In genomic region chr9:114688892-114689291, GRCh38 we compare ENCODE assay signal across 23 cellular contexts. TPM values are rescaled to one million over a fixed set of nuclear protein-coding genes. Genes with fewer than 3 reads are reported as not detected.
DNase-seq lines count a peak whose midpoint lies in the region; ATAC-seq and TF ChIP-seq lines count a peak whose summit lies in the region.
"Had no signal": no experiment of that assay in that cellular context is flagged by ENCODE, and none has a peak within 500 bp of the region (broad histone marks: within the 10 kb centered on the region; RNA-seq: fewer than 3 reads in every experiment).

No MANE protein-coding gene starts in this region.

- no peak overlapping the region for H4K8ac ChIP-seq in IMR-90 (ENCODE audit: low read depth in 2 of 2, low read length in 2 of 2)

- H3K4me1 ChIP-seq in IMR-90 (ENCODE audit: control insufficient read depth, insufficient read depth, low read length): peaks cover 8% of the 10 kb centered on the region
- H3K4me1 ChIP-seq: BLaER1 had no signal

- TF ChIP-seq CTCF in IMR-90 (conservative IDR thresholded peaks at IDR 0.05; ENCODE audit: low read depth, low read length) (no peak), GM13976 (IDR thresholded peaks at IDR 0.05; ENCODE audit: borderline replicate concordance, control extremely low read depth, extremely low read depth, insufficient read depth, missing control alignments) (no peak)

- TF ChIP-seq RAD21 in IMR-90 (IDR thresholded peaks at IDR 0.05; ENCODE audit: low read length): no peak

- H3K9me3 Mint-ChIP-seq in activated CD8-positive, alpha-beta memory T cell treated with anti-CD3 and anti-CD28 coated beads, Interleukin-2, amount 10 ng/mL, durations not matched to agents 7 days and 5 days (ENCODE audit: low read depth): peaks cover 8% of the 10 kb centered on the region
- H3K9me3 Mint-ChIP-seq in activated CD4-positive, alpha-beta memory T cell treated with anti-CD3 and anti-CD28 coated beads for 36 hours: peaks cover 6% of the 10 kb centered on the region
- H3K9me3 Mint-ChIP-seq in activated naive CD8-positive, alpha-beta T cell treated with anti-CD3 and anti-CD28 coated beads for 36 hours: peaks cover 21% of the 10 kb centered on the region
- H3K9me3 Mint-ChIP-seq: GM23338 had no signal

- WGBS in IMR-90 (ENCODE audit: extremely low coverage in 2 of 2, insufficient read length in 1 of 2), 2 experiments: no CpG with 5 or more reads among the region's 2 CpGs

- H2AFZ ChIP-seq in IMR-90 (replicated peaks; ENCODE audit: low read length, poor library complexity): no peak overlapping the region
- H2AFZ ChIP-seq: GM23338 had no signal

- CTCF ChIA-PET in activated CD8-positive, alpha-beta memory T cell treated with anti-CD3 and anti-CD28 coated beads, Interleukin-2, amount 10 ng/mL, durations not matched to agents 7 days and 5 days (lab: Charles Lee): interaction anchor here (0.9 to 2.5 kb wide), 9 partner anchors 10 to 325 kb away, joined by 3 to 9 read pairs (median 5); no protein-coding TSS in a partner anchor
- CTCF ChIA-PET in IMR-90 (lab: Yijun Ruan, JAX): interaction anchor here (1.3 kb wide), 1 partner anchor 218 kb away, joined by 3 read pairs; no protein-coding TSS in a partner anchor
- CTCF ChIA-PET in activated CD4-positive, alpha-beta memory T cell treated with anti-CD3 and anti-CD28 coated beads for 36 hours (lab: Charles Lee): interaction anchor here (1.2 to 5.5 kb wide), 4 partner anchors 7 to 326 kb away, joined by 4 to 55 read pairs (median 20); partner anchors contain the start of gene TEX48

- H3K9ac ChIP-seq in IMR-90 (ENCODE audit: low read depth, low read length): no peak overlapping the region
- H3K9ac ChIP-seq: BLaER1 had no signal

- H2BK120ac ChIP-seq in IMR-90 (ENCODE audit: low read depth, low read length): no peak overlapping the region

- ATAC-seq in activated CD8-positive, alpha-beta memory T cell treated with anti-CD3 and anti-CD28 coated beads, Interleukin-2, amount 10 ng/mL, durations not matched to agents 7 days and 5 days: no peak
- ATAC-seq in IMR-90 (ENCODE audit: low read depth): no peak
- no peak for ATAC-seq in left ventricle myocardium superior
- ATAC-seq in HG03571 (IDR thresholded peaks at IDR 0.05; ENCODE audit: unreplicated experiment): no peak
- ATAC-seq: GM12878, GM23338 had no signal

- H2AK9ac ChIP-seq in IMR-90 (replicated peaks; ENCODE audit: low read depth, low read length, poor library complexity): no peak overlapping the region

- no peak overlapping the region for H3K4me3 ChIP-seq in IMR-90 (ENCODE audit: insufficient read depth, low read depth, low read length)
- H3K4me3 ChIP-seq: BLaER1, GM12878, GM23338 had no signal

- H3K18ac ChIP-seq in IMR-90 (ENCODE audit: low read depth, low read length): no peak overlapping the region

- H3K4me3 Mint-ChIP-seq in activated CD8-positive, alpha-beta memory T cell treated with anti-CD3 and anti-CD28 coated beads, Interleukin-2, amount 10 ng/mL, durations not matched to agents 7 days and 5 days: no peak overlapping the region
- no peak overlapping the region for H3K4me3 Mint-ChIP-seq in activated CD4-positive, alpha-beta memory T cell treated with anti-CD3 and anti-CD28 coated beads for 36 hours
- no peak overlapping the region for H3K4me3 Mint-ChIP-seq in activated naive CD8-positive, alpha-beta T cell treated with anti-CD3 and anti-CD28 coated beads for 36 hours
- H3K4me3 Mint-ChIP-seq: CD4-positive, alpha-beta memory T cell; GM23338 had no signal

- no peak for TF ChIP-seq POLR2A in IMR-90 (IDR thresholded peaks at IDR 0.05; ENCODE audit: low read depth, low read length)

- H3K27me3 ChIP-seq in IMR-90 (ENCODE audit: control insufficient read depth, insufficient read depth, low read length): no peaks in the 10 kb centered on the region
- H3K27me3 ChIP-seq: BLaER1 had no signal

- no TSS peak for BruUV-seq in IMR-90 (replicated peaks; lab: Mats Ljungman, UMichigan)

- peaks cover 12% of the 10 kb centered on the region for H3K9me1 ChIP-seq in IMR-90 (ENCODE audit: insufficient read depth, low read length)

- H3K9me3 ChIP-seq in IMR-90 (ENCODE audit: control insufficient read depth, insufficient read depth, low read length): no peaks in the 10 kb centered on the region
- H3K9me3 ChIP-seq: BLaER1 had no signal

- no peak overlapping the region for H4K5ac ChIP-seq in IMR-90 (ENCODE audit: low read depth, low read length)

- no peak overlapping the region for H3K4me2 ChIP-seq in IMR-90 (ENCODE audit: low read depth, low read length)
- H3K4me2 ChIP-seq: BLaER1, GM23338 had no signal

- no peak overlapping the region for H2AK5ac ChIP-seq in IMR-90 (ENCODE audit: low read depth, low read length)

- H3K36me3 ChIP-seq in IMR-90 (ENCODE audit: control insufficient read depth, insufficient read depth, low read length): no peaks in the 10 kb centered on the region
- H3K36me3 ChIP-seq: BLaER1 had no signal

- H4K91ac ChIP-seq in IMR-90 (ENCODE audit: insufficient read depth, low read depth, low read length): no peak overlapping the region

- H3K14ac ChIP-seq in IMR-90 (replicated peaks; ENCODE audit: low read depth, low read length): no peak overlapping the region

- intact Hi-C loops in IMR-90 (cut with micrococcal nuclease) (no loop called here), left ventricle myocardium superior (cut with micrococcal nuclease) (no loop called here)
- intact Hi-C loops in activated CD4-positive, alpha-beta memory T cell treated with anti-CD3 and anti-CD28 coated beads for 36 hours (cut with micrococcal nuclease): no loop called here

- in situ Hi-C loops in IMR-90 (cut with MboI; ENCODE audit: low sequenced_read_pairs) (no loop called here), GM13976 (cut with MboI; ENCODE audit: low sequenced_read_pairs, unreplicated experiment) (loop anchor here (10.0 to 25.0 kb wide), 3 partner anchors 46 to 823 kb away; no protein-coding TSS in a partner anchor)

- H3K36me3 Mint-ChIP-seq in activated CD8-positive, alpha-beta memory T cell treated with anti-CD3 and anti-CD28 coated beads, Interleukin-2, amount 10 ng/mL, durations not matched to agents 7 days and 5 days: peaks cover 50% of the 10 kb centered on the region
- peaks cover 15% of the 10 kb centered on the region for H3K36me3 Mint-ChIP-seq in activated CD4-positive, alpha-beta memory T cell treated with anti-CD3 and anti-CD28 coated beads for 36 hours
- H3K36me3 Mint-ChIP-seq in activated naive CD8-positive, alpha-beta T cell treated with anti-CD3 and anti-CD28 coated beads for 36 hours: peaks cover 48% of the 10 kb centered on the region
- H3K36me3 Mint-ChIP-seq: CD4-positive, alpha-beta memory T cell had no signal

- no peak overlapping the region for H2BK5ac ChIP-seq in IMR-90 (ENCODE audit: low read depth, low read length, poor library complexity, severe bottlenecking)

- no peaks in the 10 kb centered on the region for H3K79me1 ChIP-seq in IMR-90 (ENCODE audit: low read depth in 1 of 2, low read length in 2 of 2)

- H3K56ac ChIP-seq in IMR-90 (ENCODE audit: extremely low read depth, insufficient read depth, low read length): no peak overlapping the region

- no peak overlapping the region for H3K27ac ChIP-seq in IMR-90 (ENCODE audit: insufficient read depth, low read length)
- H3K27ac ChIP-seq: BLaER1 had no signal

- dilution Hi-C loops in IMR-90 (cut with HindIII; ENCODE audit: low sequenced_read_pairs, unreplicated experiment): no loop called here

- H3K27me3 Mint-ChIP-seq in activated CD8-positive, alpha-beta memory T cell treated with anti-CD3 and anti-CD28 coated beads, Interleukin-2, amount 10 ng/mL, durations not matched to agents 7 days and 5 days: peaks cover 9% of the 10 kb centered on the region
- H3K27me3 Mint-ChIP-seq in activated CD4-positive, alpha-beta memory T cell treated with anti-CD3 and anti-CD28 coated beads for 36 hours: no peaks in the 10 kb centered on the region
- no peaks in the 10 kb centered on the region for H3K27me3 Mint-ChIP-seq in activated naive CD8-positive, alpha-beta T cell treated with anti-CD3 and anti-CD28 coated beads for 36 hours
- H3K27me3 Mint-ChIP-seq: CD4-positive, alpha-beta memory T cell had no signal

- H2BK15ac ChIP-seq in IMR-90 (ENCODE audit: low read depth, low read length): 0 out of 3 replicates have a peak overlapping the region, but pooled peaks have one; percentile 61

- no peak overlapping the region for H3K4ac ChIP-seq in IMR-90 (ENCODE audit: low read depth, low read length)

- DNase-seq in activated CD8-positive, alpha-beta memory T cell treated with anti-CD3 and anti-CD28 coated beads, Interleukin-2, amount 10 ng/mL, durations not matched to agents 7 days and 5 days: no peak
- DNase-seq in activated CD8-positive, alpha-beta memory T cell treated with anti-CD3 and anti-CD28 coated beads, Interleukin-2, amount 50 U/mL, for 48 hours: no peak
- DNase-seq in IMR-90: no peak
- DNase-seq in activated CD4-positive, alpha-beta memory T cell treated with anti-CD3 and anti-CD28 coated beads for 36 hours: no peak
- no peak for DNase-seq in activated naive CD8-positive, alpha-beta T cell treated with anti-CD3 and anti-CD28 coated beads for 36 hours
- no peak for DNase-seq in GM13976 (ENCODE audit: low spot score)
- DNase-seq in left ventricle myocardium superior: no peak
- DNase-seq: CD4-positive, alpha-beta memory T cell; DMS53; EL; HCEC 1CT; NCI-H1105; NCI-H1694; NCI-H2227 treated with DMSO at 0.1 percent for 48 hours; NCI-H510A treated with DMSO at 0.1 percent for 48 hours; NCI-H774; Right ventricle myocardium superior had no signal

- peak overlapping the region; percentile 90 for H3K27ac Mint-ChIP-seq in activated CD8-positive, alpha-beta memory T cell treated with anti-CD3 and anti-CD28 coated beads, Interleukin-2, amount 10 ng/mL, durations not matched to agents 7 days and 5 days
- H3K27ac Mint-ChIP-seq in activated CD4-positive, alpha-beta memory T cell treated with anti-CD3 and anti-CD28 coated beads for 36 hours: peak overlapping the region; percentile 7
- H3K27ac Mint-ChIP-seq in activated naive CD8-positive, alpha-beta T cell treated with anti-CD3 and anti-CD28 coated beads for 36 hours: peak overlapping the region; percentile 99
- H3K27ac Mint-ChIP-seq: GM23338 had no signal

- H4K20me1 ChIP-seq in IMR-90 (ENCODE audit: insufficient read depth, low read length): no peaks in the 10 kb centered on the region
- H4K20me1 ChIP-seq: BLaER1 had no signal

- H3K4me1 Mint-ChIP-seq in activated CD8-positive, alpha-beta memory T cell treated with anti-CD3 and anti-CD28 coated beads, Interleukin-2, amount 10 ng/mL, durations not matched to agents 7 days and 5 days: peaks cover 88% of the 10 kb centered on the region
- peaks cover 82% of the 10 kb centered on the region for H3K4me1 Mint-ChIP-seq in activated CD4-positive, alpha-beta memory T cell treated with anti-CD3 and anti-CD28 coated beads for 36 hours (ENCODE audit: low read depth)
- H3K4me1 Mint-ChIP-seq in activated naive CD8-positive, alpha-beta T cell treated with anti-CD3 and anti-CD28 coated beads for 36 hours: peaks cover 82% of the 10 kb centered on the region

- POLR2A ChIA-PET in IMR-90 (lab: Charles Lee; ENCODE audit: unreplicated experiment): no interaction called here
- POLR2A ChIA-PET in activated CD4-positive, alpha-beta memory T cell treated with anti-CD3 and anti-CD28 coated beads for 36 hours (lab: Charles Lee): interaction anchor here (1.1 kb wide), 1 partner anchor 10 kb away, joined by 5 read pairs; no protein-coding TSS in a partner anchor

- H3K23ac ChIP-seq in IMR-90 (ENCODE audit: low read depth, low read length): no peak overlapping the region

- H2BK20ac ChIP-seq in IMR-90 (ENCODE audit: low read depth, low read length): 0 out of 2 replicates have a peak overlapping the region, but pooled peaks have one; percentile 3

RNA-seq across cellular contexts. Expression of gene TEX48, which starts 6.9 kb away (rescaled TPM):
- 1 to 10 TPM in 1 of 2 experiments, under 1 TPM in 1; 0.73 to 1.6 TPM for total RNA-seq in activated CD8-positive, alpha-beta memory T cell treated with anti-CD3 and anti-CD28 coated beads, Interleukin-2, amount 10 ng/mL, durations not matched to agents 7 days and 5 days
- not detected in 2 replicates for total RNA-seq in IMR-90 (2012; rRNA removed)
- not detected in 2 replicates for polyA plus RNA-seq in IMR-90 (2012; rRNA removed)
- polyA plus RNA-seq in IMR-90 (2012; cell fraction: cytosol; rRNA removed): not detected in 2 replicates
- polyA plus RNA-seq in IMR-90 (2012; cell fraction: nucleus; rRNA removed; ENCODE audit: low replicate concordance): not detected in 2 replicates
- total RNA-seq in activated CD4-positive, alpha-beta memory T cell treated with anti-CD3 and anti-CD28 coated beads for 36 hours: 1 to 10 TPM in 1 of 2 experiments, under 1 TPM in 1; 0.57 to 1.2 TPM
- total RNA-seq in activated naive CD8-positive, alpha-beta T cell treated with anti-CD3 and anti-CD28 coated beads for 36 hours: under 1 TPM; 0.70 to 0.80 TPM
- not detected for total RNA-seq in left ventricle myocardium superior
- total RNA-seq: A673; CD4-positive, alpha-beta memory T cell; GM12878; GM23338; OCI-LY7; Right ventricle myocardium superior had no signal
- polyA plus RNA-seq: GM12878, GM23338 had no signal

RNA-seq across cellular contexts. Expression of gene TEX53, which starts 31.3 kb away (rescaled TPM):
- total RNA-seq in activated CD8-positive, alpha-beta memory T cell treated with anti-CD3 and anti-CD28 coated beads, Interleukin-2, amount 10 ng/mL, durations not matched to agents 7 days and 5 days: not detected
- total RNA-seq in IMR-90 (2012; rRNA removed) (not detected in 2 replicates), left ventricle myocardium superior (not detected)
- polyA plus RNA-seq in IMR-90 (2012; rRNA removed): not detected in 2 replicates
- not detected in 2 replicates for polyA plus RNA-seq in IMR-90 (2012; cell fraction: cytosol; rRNA removed)
- polyA plus RNA-seq in IMR-90 (2012; cell fraction: nucleus; rRNA removed; ENCODE audit: low replicate concordance): not detected in 2 replicates
- total RNA-seq in activated CD4-positive, alpha-beta memory T cell treated with anti-CD3 and anti-CD28 coated beads for 36 hours: not detected
- not detected for total RNA-seq in activated naive CD8-positive, alpha-beta T cell treated with anti-CD3 and anti-CD28 coated beads for 36 hours
- total RNA-seq: A673; CD4-positive, alpha-beta memory T cell; GM12878; GM23338; OCI-LY7; Right ventricle myocardium superior had no signal
- polyA plus RNA-seq: CD4-positive, alpha-beta memory T cell; GM12878; GM23338 had no signal

Comparison
In these comparisons a context has a peak if more than half of its experiments do, and no peak if none do; other contexts are left out.
1. H3K27ac Mint-ChIP-seq: peak in every context shown above with its lines; median percentile 99 in activated naive CD8-positive, alpha-beta T cell treated with anti-CD3 and anti-CD28 coated beads for 36 hours; 90 in activated CD8-positive, alpha-beta memory T cell treated with anti-CD3 and anti-CD28 coated beads, Interleukin-2, amount 10 ng/mL, durations not matched to agents 7 days and 5 days; 7 in activated CD4-positive, alpha-beta memory T cell treated with anti-CD3 and anti-CD28 coated beads for 36 hours.